12 cellular contexts compared by ENCODE assay signal in the genomic region with DNA sequence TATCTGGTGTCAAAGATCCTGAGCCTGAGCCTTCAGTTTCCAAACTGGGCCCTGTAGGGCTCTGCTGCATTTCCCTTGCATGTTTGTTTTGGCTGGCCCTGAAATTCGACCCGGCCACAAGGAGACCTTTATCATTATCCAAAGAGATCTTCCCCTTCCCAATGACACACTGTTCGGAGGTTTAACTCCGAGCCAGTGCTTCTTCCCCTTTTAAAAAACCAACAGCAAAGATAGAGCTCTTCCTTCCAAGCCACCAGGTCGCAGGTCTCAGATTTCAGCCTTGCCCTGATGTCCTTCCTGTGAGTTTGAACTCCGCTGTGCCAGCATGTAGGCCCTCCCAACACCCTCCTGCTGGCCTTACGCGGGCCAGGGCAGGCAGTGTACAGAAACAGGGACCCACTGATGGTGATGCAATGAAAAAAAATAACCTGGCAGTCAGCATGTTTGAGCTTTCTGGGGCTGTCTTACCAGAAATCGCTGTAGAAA. TPM values are rescaled to one million over a fixed set of nuclear protein-coding genes. Genes with fewer than 3 reads are reported as not detected.
DNase-seq lines count a peak whose midpoint lies in the region; FAIRE-seq and TF ChIP-seq lines count a peak whose summit lies in the region.
"Had no signal": no experiment of that assay in that cellular context is flagged by ENCODE, and none has a peak within 500 bp of the region (broad histone marks: within the 10 kb centered on the region; RNA-seq: fewer than 3 reads in every experiment).

No MANE protein-coding gene starts in this region.

- POLR2A ChIA-PET in SK-N-SH (lab: Yijun Ruan, JAX) = no interaction called here

- no peaks in the 10 kb centered on the region for H3K79me2 ChIP-seq in SK-N-SH (ENCODE audit: insufficient read depth)

- H3K79me1 ChIP-seq in neuronal stem cell (ENCODE audit: low read depth, low read length) = no peaks in the 10 kb centered on the region

- H3K27me3 ChIP-seq in SK-N-SH (ENCODE audit: insufficient read depth) = no peaks in the 10 kb centered on the region; the same call in 1 of the 2 replicates
- H3K27me3 ChIP-seq in neuronal stem cell (ENCODE audit: control insufficient read depth in 3 of 3, insufficient read depth in 3 of 3, low read depth in 1 of 3, low read length in 3 of 3) = peaks cover 0 to 61% (median 0%) of the 10 kb centered on the region in 3 experiments

- intact Hi-C loops in activated T-helper 2 cell treated with anti-CD3 and anti-CD28 coated beads, Interferon-gamma antibody, Interleukin-2, Interleukin-4, amounts not matched to agents 10 μg/mL and 5 μg/mL and 100 μg/mL, durations not matched to agents 14 hours and 24 hours and 36 hours (cut with micrococcal nuclease) = no loop called here

- no peak overlapping the region for H3K27ac Mint-ChIP-seq in activated T-helper 2 cell treated with anti-CD3 and anti-CD28 coated beads, Interferon-gamma antibody, Interleukin-2, Interleukin-4, amounts not matched to agents 10 μg/mL and 5 μg/mL and 100 μg/mL, durations not matched to agents 14 hours and 24 hours and 36 hours

- H3K23ac ChIP-seq in neuronal stem cell (ENCODE audit: low read depth, low read length, poor library complexity) = no peak overlapping the region

- H3K9me3 Mint-ChIP-seq in activated T-helper 2 cell treated with anti-CD3 and anti-CD28 coated beads, Interferon-gamma antibody, Interleukin-2, Interleukin-4, amounts not matched to agents 10 μg/mL and 5 μg/mL and 100 μg/mL, durations not matched to agents 14 hours and 24 hours and 36 hours = no peaks in the 10 kb centered on the region

- CTCF ChIA-PET in SK-N-SH (lab: Yijun Ruan, JAX) = interaction anchor here (0.8 to 1.0 kb wide), 2 partner anchors 19 to 664 kb away, joined by 3 to 4 read pairs; no protein-coding TSS in a partner anchor

- H3K4me3 Mint-ChIP-seq in activated T-helper 2 cell treated with anti-CD3 and anti-CD28 coated beads, Interferon-gamma antibody, Interleukin-2, Interleukin-4, amounts not matched to agents 10 μg/mL and 5 μg/mL and 100 μg/mL, durations not matched to agents 14 hours and 24 hours and 36 hours (ENCODE audit: low read depth) = no peak overlapping the region

- no peak overlapping the region for H3K4me2 ChIP-seq in SK-N-SH
- H3K4me2 ChIP-seq in neuronal stem cell (ENCODE audit: insufficient read depth, low read length, poor library complexity, severe bottlenecking) = no peak overlapping the region

- no peak overlapping the region for H3K14ac ChIP-seq in neuronal stem cell (ENCODE audit: low read length)

- H3K9me2 ChIP-seq in SK-N-SH = no peaks in the 10 kb centered on the region

- TF ChIP-seq EP300 in SK-N-SH (IDR thresholded peaks at IDR 0.05; ENCODE audit: borderline replicate concordance in 1 of 2, low read depth in 1 of 2, low read length in 1 of 2) = no peak

- no peak overlapping the region for H3K18ac ChIP-seq in neuronal stem cell (ENCODE audit: low read length)

- no peak overlapping the region for H2AFZ ChIP-seq in SK-N-SH (ENCODE audit: low read depth)
- H2AFZ ChIP-seq in neuronal stem cell (ENCODE audit: low read length) = peak overlapping the region; percentile 71

- H3K9ac ChIP-seq in SK-N-SH (no peak overlapping the region), neuronal stem cell (ENCODE audit: low read depth, low read length, poor library complexity) (no peak overlapping the region)

- H3K4me1 ChIP-seq in SK-N-SH (ENCODE audit: control insufficient read depth in 1 of 2, insufficient read depth in 2 of 2, low read depth in 1 of 2, low read length in 1 of 2) = peaks cover 0 to 11% of the 10 kb centered on the region in 2 experiments; a peak in 2 of 4 replicates
- H3K4me1 ChIP-seq in neuronal stem cell (ENCODE audit: control insufficient read depth in 2 of 2, insufficient read depth in 1 of 2, low read depth in 1 of 2, low read length in 2 of 2) = peaks cover 16 to 24% of the 10 kb centered on the region in 2 donors

- no peak overlapping the region for H2AK5ac ChIP-seq in neuronal stem cell (ENCODE audit: low read depth, low read length)

- no peak overlapping the region for H2BK15ac ChIP-seq in neuronal stem cell (ENCODE audit: low read length)

- TF ChIP-seq RAD21 in SK-N-SH (IDR thresholded peaks at IDR 0.05; ENCODE audit: low read length) = no peak

- no peaks in the 10 kb centered on the region for H3K36me3 Mint-ChIP-seq in activated T-helper 2 cell treated with anti-CD3 and anti-CD28 coated beads, Interferon-gamma antibody, Interleukin-2, Interleukin-4, amounts not matched to agents 10 μg/mL and 5 μg/mL and 100 μg/mL, durations not matched to agents 14 hours and 24 hours and 36 hours (ENCODE audit: low read depth)

- no peaks in the 10 kb centered on the region for H3F3A ChIP-seq in SK-N-SH (replicated peaks; ENCODE audit: insufficient read depth)

- H2BK120ac ChIP-seq in neuronal stem cell (ENCODE audit: low read depth, low read length) = no peak overlapping the region

- no peak overlapping the region for H3K4ac ChIP-seq in neuronal stem cell (ENCODE audit: low read length)

- H3K27me3 Mint-ChIP-seq in activated T-helper 2 cell treated with anti-CD3 and anti-CD28 coated beads, Interferon-gamma antibody, Interleukin-2, Interleukin-4, amounts not matched to agents 10 μg/mL and 5 μg/mL and 100 μg/mL, durations not matched to agents 14 hours and 24 hours and 36 hours (ENCODE audit: low read depth) = peaks cover 4% of the 10 kb centered on the region

- DNase-seq in HT1080 (ENCODE audit: low read depth) (peak; percentile 18), SK-N-SH (peak; percentile 40), foreskin fibroblast (peak; percentile 42 to 62), neuronal stem cell (ENCODE audit: low spot score) (no peak), NCI-H2081 (lab: John Stamatoyannopoulos, UW) (no peak), NCI-H446 treated with DMSO at 0.1 percent for 48 hours (lab: John Stamatoyannopoulos, UW) (no peak), RCC 7860 (ENCODE audit: low spot score) (no peak)
- DNase-seq in activated T-helper 2 cell treated with anti-CD3 and anti-CD28 coated beads, Interferon-gamma antibody, Interleukin-2, Interleukin-4, amounts not matched to agents 10 μg/mL and 5 μg/mL and 100 μg/mL, durations not matched to agents 14 hours and 24 hours and 36 hours (ENCODE audit: low spot score) = no peak
- DNase-seq: activated naive CD4-positive, alpha-beta T cell; DND-41; kidney had no signal

- H4K20me1 ChIP-seq in SK-N-SH (ENCODE audit: insufficient read depth) = no peaks in the 10 kb centered on the region

- TF ChIP-seq CTCF in SK-N-SH (IDR thresholded peaks at IDR 0.05) = no peak
- no peak for TF ChIP-seq CTCF in foreskin fibroblast (IDR thresholded peaks at IDR 0.05; ENCODE audit: low read depth, low read length)

- 60% methylated on average over 8 of the region's 9 CpGs for WGBS in SK-N-SH (ENCODE audit: low lambda C conversion rate)
- no CpG with 5 or more reads among the region's 9 CpGs for WGBS in neuronal stem cell (ENCODE audit: extremely low coverage in 2 of 2, insufficient read length in 2 of 2, insufficient replicate concordance in 1 of 2), 2 donors

- H4K91ac ChIP-seq in neuronal stem cell (ENCODE audit: low read depth, low read length, poor library complexity) = no peak overlapping the region

- no peak overlapping the region for H4K8ac ChIP-seq in neuronal stem cell (ENCODE audit: low read depth, low read length)

- H2BK12ac ChIP-seq in neuronal stem cell (ENCODE audit: low read length) = no peak overlapping the region

- H3K36me3 ChIP-seq in SK-N-SH (replicated peaks in 1 of 2; ENCODE audit: control insufficient read depth in 1 of 2, insufficient read depth in 2 of 2, low read length in 1 of 2) (no peaks in the 10 kb centered on the region), neuronal stem cell (replicated peaks in 1 of 2; ENCODE audit: control insufficient read depth in 2 of 2, insufficient read depth in 2 of 2, low read length in 2 of 2) (no peaks in the 10 kb centered on the region)

- H3K4me1 Mint-ChIP-seq in activated T-helper 2 cell treated with anti-CD3 and anti-CD28 coated beads, Interferon-gamma antibody, Interleukin-2, Interleukin-4, amounts not matched to agents 10 μg/mL and 5 μg/mL and 100 μg/mL, durations not matched to agents 14 hours and 24 hours and 36 hours (ENCODE audit: low read depth) = no peaks in the 10 kb centered on the region

- H3K4me3 ChIP-seq in SK-N-SH (ENCODE audit: low read depth in 2 of 2, low read length in 1 of 2) (no peak overlapping the region), foreskin fibroblast (ENCODE audit: low read depth in 1 of 2, low read length in 2 of 2) (no peak overlapping the region), neuronal stem cell (ENCODE audit: low read length in 2 of 2) (no peak overlapping the region)

- FAIRE-seq in RCC 7860 (lab: Jason Lieb, UNC) = no peak
- FAIRE-seq: kidney, urothelium cell line had no signal

- H2BK5ac ChIP-seq in neuronal stem cell (ENCODE audit: low read length) = no peak overlapping the region

- H3K9me3 ChIP-seq in SK-N-SH = no peaks in the 10 kb centered on the region
- no peaks in the 10 kb centered on the region for H3K9me3 ChIP-seq in neuronal stem cell (replicated peaks in 1 of 2; ENCODE audit: control insufficient read depth in 2 of 2, insufficient read depth in 1 of 2, low read depth in 1 of 2, low read length in 2 of 2)

- peak overlapping the region in 1 of 2 experiments; percentile 44; a peak in 2 of 4 replicates for H3K27ac ChIP-seq in SK-N-SH (ENCODE audit: low read depth in 2 of 2, low read length in 1 of 2)
- H3K27ac ChIP-seq in neuronal stem cell (replicated peaks; ENCODE audit: low read length) = peak overlapping the region; percentile 49

TF ChIP-seq in SK-N-SH, 30 proteins besides CTCF, POLR2A, EP300 and RAD21:
- TF ChIP-seq MXI1 (IDR thresholded peaks at IDR 0.05; ENCODE audit: low read depth, low read length) (no peak), TAF1 (IDR thresholded peaks at IDR 0.05; ENCODE audit: borderline replicate concordance, low read depth, low read length) (no peak), RFX5 (IDR thresholded peaks at IDR 0.05; ENCODE audit: low read length) (no peak), RXRA (IDR thresholded peaks at IDR 0.05; ENCODE audit: borderline replicate concordance, low read depth) (no peak), CHD2 (IDR thresholded peaks at IDR 0.05; ENCODE audit: low read length, partially characterized antibody) (no peak)

RNA-seq across cellular contexts. Expression of a gene that starts 53.1 kb away (rescaled TPM):
- 39.2 and 54.0 TPM in 2 replicates for total RNA-seq in HT1080 (2014; rRNA removed; shearing (Covaris generic))
- 23.8 and 32.2 TPM in 2 replicates for polyA plus RNA-seq in HT1080 (2015; cell fraction: cytosol; rRNA removed)
- polyA plus RNA-seq in HT1080 (2015; cell fraction: nucleus; rRNA removed) = 18.4 and 26.3 TPM in 2 replicates
- polyA plus RNA-seq in SK-N-SH (2012; rRNA removed) = 44.4 and 45.3 TPM in 2 replicates
- polyA plus RNA-seq in SK-N-SH (2012; cell fraction: cytosol; rRNA removed) = 36.9 and 38.7 TPM in 2 replicates
- polyA plus RNA-seq in SK-N-SH (2012; cell fraction: nucleus; rRNA removed) = 21.8 and 27.8 TPM in 2 replicates
- polyA plus RNA-seq in neuronal stem cell (2013, experiment 1 of 2) = 20.1 TPM
- polyA plus RNA-seq in neuronal stem cell (2013, experiment 2 of 2) = 21.6 TPM
- 17.4 and 21.9 TPM in 2 replicates for total RNA-seq in activated T-helper 2 cell treated with anti-CD3 and anti-CD28 coated beads, Interferon-gamma antibody, Interleukin-2, Interleukin-4, amounts not matched to agents 10 μg/mL and 5 μg/mL and 100 μg/mL, durations not matched to agents 14 hours and 24 hours and 36 hours

Comparison
In these comparisons a context has a peak if more than half of its experiments do, and no peak if none do; other contexts are left out.
1. DNase-seq: peak in HT1080 (single experiment), SK-N-SH (single experiment) and foreskin fibroblast (2 of 2); none in neuronal stem cell (single experiment), activated T-helper 2 cell treated with anti-CD3 and anti-CD28 coated beads, Interferon-gamma antibody, Interleukin-2, Interleukin-4, amounts not matched to agents 10 μg/mL and 5 μg/mL and 100 μg/mL, durations not matched to agents 14 hours and 24 hours and 36 hours (single experiment), NCI-H2081 (0 of 2), NCI-H446 treated with DMSO at 0.1 percent for 48 hours (single experiment) and RCC 7860 (single experiment).